ENCODE assay signal across 12 cellular contexts in genomic region chr16:1312459-1312801, GRCh38. TPM values are rescaled to one million over a fixed set of nuclear protein-coding genes. Genes with fewer than 3 reads are reported as not detected.
DNase-seq lines count a peak whose midpoint lies in the region; ATAC-seq and TF ChIP-seq lines count a peak whose summit lies in the region.
"Had no signal": no experiment of that assay in that cellular context is flagged by ENCODE, and none has a peak within 500 bp of the region (broad histone marks: within the 10 kb centered on the region; RNA-seq: fewer than 3 reads in every experiment).

No MANE protein-coding gene starts in this region.

- no peak for TF ChIP-seq POLR2A in esophagus muscularis mucosa (IDR thresholded peaks at IDR 0.05; ENCODE audit: low read depth)

- H3K27me3 ChIP-seq in CD8-positive, alpha-beta memory T cell (ENCODE audit: insufficient read depth, low read length, poor library complexity, severe bottlenecking): no peaks in the 10 kb centered on the region
- no peaks in the 10 kb centered on the region for H3K27me3 ChIP-seq in esophagus muscularis mucosa
- H3K27me3 ChIP-seq: uterus had no signal

- intact Hi-C loops in esophagus muscularis mucosa (cut with DNase I): no loop called here

- WGBS in esophagus muscularis mucosa: 71% methylated on average over 12 of the region's 16 CpGs

- H3K4me3 Mint-ChIP-seq in CD8-positive, alpha-beta memory T cell: peak overlapping the region; percentile 15 to 64 (median 52)
- H3K4me3 Mint-ChIP-seq in progenitor cell of endocrine pancreas (ENCODE audit: low read depth): peak overlapping the region; percentile 48

- H3K27ac ChIP-seq in CD8-positive, alpha-beta memory T cell (ENCODE audit: low read depth, low read length): no peak overlapping the region
- H3K27ac ChIP-seq in RWPE1: peak overlapping the region; percentile 96
- peak overlapping the region in 1 of 4 donors; percentile 94 for H3K27ac ChIP-seq in esophagus muscularis mucosa (replicated peaks in 1 of 4)
- H3K27ac ChIP-seq: uterus had no signal

- H3K36me3 ChIP-seq in CD8-positive, alpha-beta memory T cell (ENCODE audit: insufficient read depth, low read length): peaks cover 41% of the 10 kb centered on the region
- peaks cover 35 to 48% (median 40%) of the 10 kb centered on the region in 4 donors for H3K36me3 ChIP-seq in esophagus muscularis mucosa
- H3K36me3 ChIP-seq: uterus had no signal

- no peak for DNase-seq in CD8-positive, alpha-beta memory T cell
- DNase-seq in RWPE1 (ENCODE audit: low spot score) (no peak), esophagus muscularis mucosa (ENCODE audit: extremely low spot score) (no peak), progenitor cell of endocrine pancreas (ENCODE audit: low spot score, unreplicated experiment) (no peak), NCI-H510A treated with DMSO at 0.1 percent for 48 hours (lab: John Stamatoyannopoulos, UW) (no peak), putamen (ENCODE audit: low spot score) (no peak)
- DNase-seq: occipital lobe, uterus had no signal

- CTCF ChIA-PET in CD8-positive, alpha-beta memory T cell (lab: Charles Lee): interaction anchor here (0.8 to 1.1 kb wide), 2 partner anchors 13 to 26 kb away, joined by 3 read pairs; no protein-coding TSS in a partner anchor
- CTCF ChIA-PET in RWPE1 (lab: Yijun Ruan, JAX): no interaction called here

- POLR2A ChIA-PET in CD8-positive, alpha-beta memory T cell (lab: Charles Lee): interaction anchor here (0.6 kb wide), 1 partner anchor 41 kb away, joined by 4 read pairs; no protein-coding TSS in a partner anchor
- POLR2A ChIA-PET in RWPE1 (lab: Yijun Ruan, JAX; ENCODE audit: low non-redundant PET): no interaction called here

- peaks cover 26 to 52% (median 27%) of the 10 kb centered on the region in 3 donors for H3K4me1 Mint-ChIP-seq in CD8-positive, alpha-beta memory T cell
- peaks cover 19% of the 10 kb centered on the region for H3K4me1 Mint-ChIP-seq in progenitor cell of endocrine pancreas (ENCODE audit: low read depth)

- H3K4me1 ChIP-seq in CD8-positive, alpha-beta memory T cell (ENCODE audit: insufficient read depth, low read length): peaks cover 37% of the 10 kb centered on the region
- H3K4me1 ChIP-seq in esophagus muscularis mucosa: peaks cover 37 to 65% (median 49%) of the 10 kb centered on the region in 4 donors

- TF ChIP-seq CTCF in RWPE1 (conservative IDR thresholded peaks at IDR 0.05; ENCODE audit: low read depth) (no peak), esophagus muscularis mucosa (IDR thresholded peaks at IDR 0.05) (no peak), progenitor cell of endocrine pancreas (IDR thresholded peaks at IDR 0.05; ENCODE audit: unreplicated experiment) (no peak)

- H3K9me3 Mint-ChIP-seq in CD8-positive, alpha-beta memory T cell: no peaks in the 10 kb centered on the region
- H3K9me3 Mint-ChIP-seq in progenitor cell of endocrine pancreas (ENCODE audit: low read depth): no peaks in the 10 kb centered on the region

- no peaks in the 10 kb centered on the region for H3K9me3 ChIP-seq in CD8-positive, alpha-beta memory T cell (ENCODE audit: low read length)
- no peaks in the 10 kb centered on the region for H3K9me3 ChIP-seq in esophagus muscularis mucosa
- H3K9me3 ChIP-seq: uterus had no signal

- H3K27me3 Mint-ChIP-seq in CD8-positive, alpha-beta memory T cell: no peaks in the 10 kb centered on the region
- no peaks in the 10 kb centered on the region for H3K27me3 Mint-ChIP-seq in progenitor cell of endocrine pancreas

- H3K36me3 Mint-ChIP-seq in CD8-positive, alpha-beta memory T cell: peaks cover 0 to 63% (median 9%) of the 10 kb centered on the region in 3 donors
- peaks cover 7% of the 10 kb centered on the region for H3K36me3 Mint-ChIP-seq in progenitor cell of endocrine pancreas (ENCODE audit: insufficient read depth)

- H3K27ac Mint-ChIP-seq in CD8-positive, alpha-beta memory T cell: peak overlapping the region in 4 of 8 donors; percentile 61 to 90 (median 72)
- peak overlapping the region; percentile 67 for H3K27ac Mint-ChIP-seq in progenitor cell of endocrine pancreas

- H3K4me3 ChIP-seq in CD8-positive, alpha-beta memory T cell (ENCODE audit: low read length): no peak overlapping the region
- peak overlapping the region; percentile 61 to 91 (median 74) for H3K4me3 ChIP-seq in esophagus muscularis mucosa

- no peak for ATAC-seq in HG03469 (IDR thresholded peaks at IDR 0.05; ENCODE audit: unreplicated experiment)

- TF ChIP-seq EP300 in esophagus muscularis mucosa (IDR thresholded peaks at IDR 0.05): no peak

RNA-seq across cellular contexts. Expression of gene UBE2I, which starts 3.0 kb away (rescaled TPM):
- 100 to 1,000 TPM; 238 to 257 TPM for total RNA-seq in CD8-positive, alpha-beta memory T cell
- polyA plus RNA-seq in CD8-positive, alpha-beta memory T cell: 101 TPM
- 10 to 100 TPM; 42.8 to 70.5 (median 63.9) TPM for total RNA-seq in esophagus muscularis mucosa
- 211 and 212 TPM in 2 replicates for total RNA-seq in progenitor cell of endocrine pancreas

RNA-seq across cellular contexts. Expression of gene BAIAP3, which starts 21.0 kb away (rescaled TPM):
- total RNA-seq in CD8-positive, alpha-beta memory T cell: 1 to 10 TPM; 7.2 to 7.5 TPM
- 8.3 TPM for polyA plus RNA-seq in CD8-positive, alpha-beta memory T cell
- 1 to 10 TPM; 1.3 to 4.2 (median 2.3) TPM for total RNA-seq in esophagus muscularis mucosa
- 17.5 and 18.2 TPM in 2 replicates for total RNA-seq in progenitor cell of endocrine pancreas

RNA-seq across cellular contexts. Expression of gene TSR3, which starts 39.2 kb away (rescaled TPM):
- 100 to 1,000 TPM in 1 of 2 experiments, 10 to 100 TPM in 1; 91.8 to 102 TPM for total RNA-seq in CD8-positive, alpha-beta memory T cell
- 109 TPM for polyA plus RNA-seq in CD8-positive, alpha-beta memory T cell
- total RNA-seq in esophagus muscularis mucosa (100 to 1,000 TPM in 3 of 4 donors, 10 to 100 TPM in 1; 78.2 to 112 (median 106) TPM), progenitor cell of endocrine pancreas (52.6 and 56.8 TPM in 2 replicates)

RNA-seq across cellular contexts. Expression of gene GNPTG, which starts 39.3 kb away (rescaled TPM):
- total RNA-seq in CD8-positive, alpha-beta memory T cell: 10 to 100 TPM; 32.3 to 34.4 TPM
- polyA plus RNA-seq in CD8-positive, alpha-beta memory T cell: 63.3 TPM
- total RNA-seq in esophagus muscularis mucosa: 10 to 100 TPM; 54.4 to 70.5 (median 61.1) TPM
- 49.7 and 51.7 TPM in 2 replicates for total RNA-seq in progenitor cell of endocrine pancreas

RNA-seq across cellular contexts. Expression of gene TPSD1, which starts 56.6 kb away (rescaled TPM):
- total RNA-seq in CD8-positive, alpha-beta memory T cell: not detected
- polyA plus RNA-seq in CD8-positive, alpha-beta memory T cell: not detected
- total RNA-seq in esophagus muscularis mucosa (1 to 10 TPM; 1.7 to 5.3 (median 2.2) TPM), progenitor cell of endocrine pancreas (not detected in 2 replicates)
- total RNA-seq: dermis microvascular lymphatic vessel endothelial cell; H4; occipital lobe; T-helper 2 cell treated with Interferon-gamma antibody and Interleukin-4, amounts not matched to agents 100 ng/mL and 5 ng/mL, for 36 hours had no signal
